Comparison of ENCODE assay signal across 8 cellular contexts in genomic region chr1:230068952-230069684, GRCh38. TPM values are rescaled to one million over a fixed set of nuclear protein-coding genes. Genes with fewer than 3 reads are reported as not detected.
DNase-seq lines count a peak whose midpoint lies in the region; FAIRE-seq and TF ChIP-seq lines count a peak whose summit lies in the region.

No MANE protein-coding gene starts in this region.

- H3K9me3 ChIP-seq in SJCRH30 (replicated peaks) (no peaks in the 10 kb centered on the region), endothelial cell of umbilical vein (replicated peaks; ENCODE audit: control insufficient read depth, insufficient read depth, low read length) (no peaks in the 10 kb centered on the region), ovary (no peaks in the 10 kb centered on the region)

- peak overlapping the region; percentile 39 for H3K9ac ChIP-seq in endothelial cell of umbilical vein (replicated peaks; ENCODE audit: extremely low read depth, insufficient read depth, low read length)

- no peak for TF ChIP-seq CTCF in endothelial cell of umbilical vein (IDR thresholded peaks at IDR 0.05; ENCODE audit: extremely low read depth in 1 of 2, insufficient read depth in 1 of 2, low read depth in 1 of 2, low read length in 2 of 2)
- no peak for TF ChIP-seq CTCF in ovary (IDR thresholded peaks at IDR 0.05)

- POLR2A ChIA-PET in endothelial cell of umbilical vein (lab: Charles Lee), result no interaction called here

- no peaks in the 10 kb centered on the region for H3K9me1 ChIP-seq in endothelial cell of umbilical vein (replicated peaks; ENCODE audit: control insufficient read depth, extremely low read depth, insufficient read depth, low read length)

- intact Hi-C loops in endothelial cell of umbilical vein (cut with micrococcal nuclease), result loop anchor here (1.0 kb wide), 3 partner anchors 15 to 200 kb away; no protein-coding TSS in a partner anchor
- intact Hi-C loops in ovary (cut with DNase I), result loop anchor here in 1 of 4 donors (5.0 kb wide), 1 partner anchor 407 kb away; no protein-coding TSS in a partner anchor

- peak overlapping the region; percentile 12 for H2AFZ ChIP-seq in endothelial cell of umbilical vein (ENCODE audit: low read depth, low read length)

- H3K36me3 ChIP-seq in SJCRH30, result no peaks in the 10 kb centered on the region
- H3K36me3 ChIP-seq in endothelial cell of umbilical vein (ENCODE audit: control insufficient read depth in 2 of 2, extremely low read depth in 1 of 2, insufficient read depth in 2 of 2, low read length in 2 of 2), result no peaks in the 10 kb centered on the region
- H3K36me3 ChIP-seq in ovary, result no peaks in the 10 kb centered on the region

- H3K27me3 ChIP-seq in SJCRH30, result no peaks in the 10 kb centered on the region
- no peaks in the 10 kb centered on the region for H3K27me3 ChIP-seq in endothelial cell of umbilical vein (ENCODE audit: control insufficient read depth in 2 of 2, insufficient read depth in 2 of 2, low read length in 2 of 2)
- no peaks in the 10 kb centered on the region for H3K27me3 ChIP-seq in ovary

- BruUV-seq in endothelial cell of umbilical vein (replicated peaks; lab: Mats Ljungman, UMichigan), result no TSS peak

- dilution Hi-C loops in endothelial cell of umbilical vein (cut with MboI; ENCODE audit: extremely low pct_ligation_motif_present, low sequenced_read_pairs), result no loop called here

- H3K27ac ChIP-seq in SJCRH30, result no peak overlapping the region
- no peak overlapping the region for H3K27ac ChIP-seq in endothelial cell of umbilical vein (ENCODE audit: insufficient read depth, low read depth, low read length)
- no peak overlapping the region for H3K27ac ChIP-seq in ovary

- DNase-seq in AG08396 (ENCODE audit: low spot score) (peak; percentile 29), GM12891 (ENCODE audit: insufficient read length, low spot score) (no peak), SJCRH30 (peak in 1 of 2 experiments; percentile 32), endothelial cell of umbilical vein (ENCODE audit: low read depth, low spot score) (no peak), ovary (no peak), EL (no peak), DMS53 (lab: John Stamatoyannopoulos, UW) (no peak)
- no peak for DNase-seq in effector CD8-positive, alpha-beta T cell (lab: John Stamatoyannopoulos, UW)

- H4K20me1 ChIP-seq in endothelial cell of umbilical vein (replicated peaks; ENCODE audit: control insufficient read depth, extremely low read depth, insufficient read depth, low read length), result peaks cover 8% of the 10 kb centered on the region

- 36 to 43% (median 38%) methylated on average over 13 of the region's 13 CpGs for WGBS in ovary, 3 donors

- peaks cover 63% of the 10 kb centered on the region for H3K79me2 ChIP-seq in endothelial cell of umbilical vein (ENCODE audit: control insufficient read depth, insufficient read depth, low read length)

- TF ChIP-seq POLR2A in GM12891 (IDR thresholded peaks at IDR 0.05; ENCODE audit: low read depth, low read length), result no peak
- TF ChIP-seq POLR2A in endothelial cell of umbilical vein (IDR thresholded peaks at IDR 0.05; ENCODE audit: low read depth, low read length), result no peak
- TF ChIP-seq POLR2A in ovary (IDR thresholded peaks at IDR 0.05), result no peak

- CTCF ChIA-PET in endothelial cell of umbilical vein (lab: Charles Lee), result interaction anchor here (0.8 to 1.0 kb wide), 3 partner anchors 9 to 146 kb away, joined by 3 to 4 read pairs (median 4); no protein-coding TSS in a partner anchor

- H3K4me3 ChIP-seq in SJCRH30 (peak overlapping the region; percentile 82), endothelial cell of umbilical vein (replicated peaks in 1 of 3; ENCODE audit: insufficient read depth in 1 of 3, low read depth in 1 of 3, low read length in 3 of 3) (peak overlapping the region in 2 of 3 experiments; percentile 42 to 71), ovary (peak overlapping the region; percentile 81)

- H3K4me2 ChIP-seq in endothelial cell of umbilical vein (ENCODE audit: insufficient read depth, low read length), result peak overlapping the region; percentile 89

- H3K4me1 ChIP-seq in SJCRH30 (peaks cover 4% of the 10 kb centered on the region; the same call in 1 of the 2 replicates), endothelial cell of umbilical vein (ENCODE audit: control insufficient read depth, extremely low read depth, insufficient read depth, low read length) (peaks cover 11% of the 10 kb centered on the region), ovary (ENCODE audit: insufficient read depth) (peaks cover 17% of the 10 kb centered on the region)

- no peak for TF ChIP-seq EP300 in ovary (IDR thresholded peaks at IDR 0.05)

- FAIRE-seq in GM12891 (lab: Jason Lieb, UNC) (peak; percentile 33), endothelial cell of umbilical vein (lab: Jason Lieb, UNC) (no peak)

TF ChIP-seq in GM12891, 5 proteins besides CTCF, POLR2A, EP300 and RAD21:
- TF ChIP-seq TAF1 (IDR thresholded peaks at IDR 0.05; ENCODE audit: low read depth, low read length) (no peak), POLR2AphosphoS5 (IDR thresholded peaks at IDR 0.05; ENCODE audit: low read depth, low read length) (no peak), POU2F2 (IDR thresholded peaks at IDR 0.05; ENCODE audit: low read depth, low read length) (no peak), PAX5 (IDR thresholded peaks at IDR 0.05; ENCODE audit: insufficient read depth, low read length, severe bottlenecking) (no peak), SPI1 (IDR thresholded peaks at IDR 0.05; ENCODE audit: low read depth, low read length) (no peak)

TF ChIP-seq in endothelial cell of umbilical vein, 7 proteins besides CTCF, POLR2A, EP300 and RAD21:
- TF ChIP-seq POLR2AphosphoS5 (IDR thresholded peaks at IDR 0.05; ENCODE audit: insufficient read depth, low read depth, low read length) (no peak), FOS (IDR thresholded peaks at IDR 0.05; ENCODE audit: borderline replicate concordance, insufficient read depth, low read length) (no peak), EZH2 (IDR thresholded peaks at IDR 0.05; ENCODE audit: borderline replicate concordance, low read depth, low read length, severe bottlenecking) (no peak), JUN (IDR thresholded peaks at IDR 0.05; ENCODE audit: borderline replicate concordance, insufficient read depth, insufficient read length, low read depth) (no peak), MYC (IDR thresholded peaks at IDR 0.05; ENCODE audit: low read depth, low read length) (no peak), GATA2 (IDR thresholded peaks at IDR 0.05; ENCODE audit: insufficient read depth, insufficient read length, low read depth, low read length) (no peak)
- TF ChIP-seq, protein P1, sequence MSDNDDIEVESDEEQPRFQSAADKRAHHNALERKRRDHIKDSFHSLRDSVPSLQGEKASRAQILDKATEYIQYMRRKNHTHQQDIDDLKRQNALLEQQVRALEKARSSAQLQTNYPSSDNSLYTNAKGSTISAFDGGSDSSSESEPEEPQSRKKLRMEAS (IDR thresholded peaks at IDR 0.05; ENCODE audit: insufficient read depth, insufficient read length), result no peak

RNA-seq across cellular contexts. Expression of gene GALNT2, which starts 2.1 kb away (rescaled TPM):
- 18.6 TPM for polyA plus RNA-seq in GM12891 (2012; ENCODE audit: low read depth, missing spikeins)
- total RNA-seq in SJCRH30 (2014; rRNA removed; shearing (Covaris generic)), result 50.5 and 51.1 TPM in 2 replicates
- total RNA-seq in endothelial cell of umbilical vein (71.7 and 77.5 TPM in 2 replicates), ovary (10 to 100 TPM; 38.6 to 95.7 (median 83.7) TPM)
- polyA plus RNA-seq in endothelial cell of umbilical vein (51.8 and 56.3 TPM in 2 replicates), ovary (100 to 1,000 TPM in 1 of 2 donors, 10 to 100 TPM in 1; 53.6 to 142 TPM)
- 56.8 and 62.3 TPM in 2 replicates for polyA plus RNA-seq in endothelial cell of umbilical vein (2011; cell fraction: cytosol; rRNA removed)
- polyA plus RNA-seq in endothelial cell of umbilical vein (2011; cell fraction: nucleus; rRNA removed), result 52.3 and 56.6 TPM in 2 replicates
- polyA plus RNA-seq in endothelial cell of umbilical vein (2012), result 90.9 and 108 TPM in 2 replicates
- polyA minus RNA-seq in endothelial cell of umbilical vein, result 62.0 and 63.0 TPM in 2 replicates
- polyA minus RNA-seq in endothelial cell of umbilical vein (2011; cell fraction: cytosol; rRNA and poly(A)+ RNA removed), result 93.1 TPM
- polyA minus RNA-seq in endothelial cell of umbilical vein (2011; cell fraction: nucleus; rRNA and poly(A)+ RNA removed), result 36.9 and 38.8 TPM in 2 replicates
